ENCODE assay signal across 21 cellular contexts in the genomic region with DNA sequence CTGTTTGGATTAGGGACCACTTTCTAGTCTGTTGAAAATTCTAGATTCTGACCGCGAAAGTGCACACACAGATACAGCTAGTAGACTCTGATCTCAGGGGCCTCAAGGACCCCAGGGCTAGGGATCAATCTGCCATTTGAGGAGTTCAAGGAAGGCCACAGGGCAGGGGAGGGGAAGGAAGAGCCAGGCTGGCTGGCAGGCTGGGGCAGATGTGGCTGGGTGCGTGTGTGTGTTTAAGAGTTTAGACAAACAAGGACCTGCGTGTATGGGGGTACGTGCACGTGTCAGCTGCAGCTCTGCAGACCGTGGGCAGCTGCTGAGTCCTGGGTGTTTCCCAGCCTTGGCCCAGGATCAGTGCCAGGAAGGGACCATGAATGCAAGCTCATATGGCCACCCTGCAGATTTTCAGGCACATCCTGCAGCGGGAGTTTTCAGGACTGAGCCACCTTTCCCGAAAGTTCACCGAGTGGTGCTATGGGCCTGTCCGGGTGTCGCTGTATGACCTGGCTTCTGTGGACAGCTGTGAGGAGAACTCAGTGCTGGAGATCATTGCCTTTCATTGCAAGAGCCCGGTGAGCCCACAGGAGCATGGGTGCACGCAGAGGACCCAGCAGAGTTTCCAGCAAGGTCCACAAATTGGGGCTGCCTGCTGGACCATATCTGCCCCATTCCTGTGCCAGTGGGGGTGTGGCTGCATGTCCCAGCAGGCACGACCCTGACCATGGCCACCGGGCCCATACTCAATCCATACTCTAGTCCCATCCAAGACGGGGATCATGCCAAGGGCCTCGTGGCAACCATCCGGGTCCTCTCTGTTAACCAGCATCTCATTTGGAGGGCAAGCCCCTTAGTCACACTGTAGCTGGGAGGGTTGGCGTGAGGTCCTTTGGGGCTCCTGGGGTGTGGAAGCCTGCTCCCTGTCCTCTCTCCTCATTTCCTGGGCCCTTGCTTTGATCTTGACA. TPM values are rescaled to one million over a fixed set of nuclear protein-coding genes. Genes with fewer than 3 reads are reported as not detected.
DNase-seq lines count a peak whose midpoint lies in the region; ATAC-seq and TF ChIP-seq lines count a peak whose summit lies in the region.
"Had no signal": no experiment of that assay in that cellular context is flagged by ENCODE, and none has a peak within 500 bp of the region (broad histone marks: within the 10 kb centered on the region; RNA-seq: fewer than 3 reads in every experiment).

No MANE protein-coding gene starts in this region.

- H3K9me3 ChIP-seq in hepatocyte (ENCODE audit: low read depth), result no peaks in the 10 kb centered on the region
- H3K9me3 ChIP-seq: adrenal gland had no signal

- H3K27me3 ChIP-seq in hepatocyte, result no peaks in the 10 kb centered on the region
- H3K27me3 ChIP-seq: adrenal gland had no signal

- no peak overlapping the region for H3K27ac ChIP-seq in hepatocyte
- H3K27ac ChIP-seq: 22Rv1, adrenal gland, PC-9 had no signal

- H3K36me3 ChIP-seq in hepatocyte (replicated peaks; ENCODE audit: insufficient read depth, low read depth), result no peaks in the 10 kb centered on the region

- H3K9me3 Mint-ChIP-seq in stimulated activated effector memory CD8-positive, alpha-beta T cell treated with anti-CD3 and anti-CD28 coated beads, Interleukin-12 subunit alpha, Interleukin-12 subunit beta, amount 100 ng/mL, for 72 hours, result no peaks in the 10 kb centered on the region
- H3K9me3 Mint-ChIP-seq: activated B cell treated with CpG ODN at 0.5 μM for 24 hours; activated T-helper 1 cell treated with anti-CD3 and anti-CD28 coated beads, Interleukin-12 subunit alpha, Interleukin-12 subunit beta, Interleukin-2, Interleukin-4 antibody, amounts not matched to agents 30 ng/mL and 10 ng/mL and 1 ng/mL, durations not matched to agents 14 hours and 24 hours and 36 hours; neural crest cell had no signal

- H3K27ac Mint-ChIP-seq in stimulated activated effector memory CD8-positive, alpha-beta T cell treated with anti-CD3 and anti-CD28 coated beads, Interleukin-12 subunit alpha, Interleukin-12 subunit beta, amount 100 ng/mL, for 72 hours, result peak overlapping the region; percentile 78
- H3K27ac Mint-ChIP-seq: activated B cell treated with CpG ODN at 0.5 μM for 24 hours; activated T-helper 1 cell treated with anti-CD3 and anti-CD28 coated beads, Interleukin-12 subunit alpha, Interleukin-12 subunit beta, Interleukin-2, Interleukin-4 antibody, amounts not matched to agents 30 ng/mL and 10 ng/mL and 1 ng/mL, durations not matched to agents 14 hours and 24 hours and 36 hours; B cell had no signal

- H3K4me1 Mint-ChIP-seq in stimulated activated effector memory CD8-positive, alpha-beta T cell treated with anti-CD3 and anti-CD28 coated beads, Interleukin-12 subunit alpha, Interleukin-12 subunit beta, amount 100 ng/mL, for 72 hours, result peaks cover 14% of the 10 kb centered on the region
- H3K4me1 Mint-ChIP-seq: activated B cell treated with CpG ODN at 0.5 μM for 24 hours, B cell had no signal

- H2AFZ ChIP-seq in hepatocyte, result no peak overlapping the region
- H2AFZ ChIP-seq: PC-9 had no signal

- TF ChIP-seq CTCF in hepatocyte (IDR thresholded peaks at IDR 0.05; ENCODE audit: poor library complexity), result no peak

- H3K4me3 ChIP-seq in hepatocyte, result no peak overlapping the region
- H3K4me3 ChIP-seq: adrenal gland, PC-9 had no signal

- ATAC-seq in left ventricle myocardium superior (no peak), left cardiac atrium (no peak), GM21825 (IDR thresholded peaks at IDR 0.05; ENCODE audit: unreplicated experiment) (no peak), GM21786 (IDR thresholded peaks at IDR 0.05; ENCODE audit: unreplicated experiment) (no peak)
- ATAC-seq in stimulated activated effector memory CD8-positive, alpha-beta T cell treated with anti-CD3 and anti-CD28 coated beads, Interleukin-12 subunit alpha, Interleukin-12 subunit beta, amount 100 ng/mL, for 72 hours, result no peak

- H3K4me3 Mint-ChIP-seq in stimulated activated effector memory CD8-positive, alpha-beta T cell treated with anti-CD3 and anti-CD28 coated beads, Interleukin-12 subunit alpha, Interleukin-12 subunit beta, amount 100 ng/mL, for 72 hours, result no peak overlapping the region
- H3K4me3 Mint-ChIP-seq: activated B cell treated with CpG ODN at 0.5 μM for 24 hours; activated T-helper 1 cell treated with anti-CD3 and anti-CD28 coated beads, Interleukin-12 subunit alpha, Interleukin-12 subunit beta, Interleukin-2, Interleukin-4 antibody, amounts not matched to agents 30 ng/mL and 10 ng/mL and 1 ng/mL, durations not matched to agents 14 hours and 24 hours and 36 hours; B cell; neural crest cell had no signal

- DNase-seq in DMS 273 (lab: John Stamatoyannopoulos, UW; ENCODE audit: unreplicated experiment) (peak; percentile 40), DMS 273 treated with DMSO at 0.1 percent for 48 hours (lab: John Stamatoyannopoulos, UW) (no peak), left ventricle myocardium superior (peak; percentile 11), left cardiac atrium (no peak), hepatocyte (ENCODE audit: low spot score) (peak; percentile 16)
- DNase-seq in stimulated activated effector memory CD8-positive, alpha-beta T cell treated with anti-CD3 and anti-CD28 coated beads, Interleukin-12 subunit alpha, Interleukin-12 subunit beta, amount 100 ng/mL, for 72 hours (ENCODE audit: low spot score in 2 of 2), result no peak
- DNase-seq: activated B cell treated with CpG ODN at 0.5 μM for 24 hours; adrenal gland; H7; MM.1S; NCI-H1930; NCI-H526; PC-9; stimulated activated CD4-positive, alpha-beta T cell treated with anti-CD3 and anti-CD28 coated beads, Interleukin-4, amount 100 ng/mL, for 24 hours; T-helper 9 cell had no signal

- H4K20me1 ChIP-seq in hepatocyte (ENCODE audit: insufficient read depth, poor library complexity, severe bottlenecking), result no peaks in the 10 kb centered on the region

- H3K9me2 ChIP-seq in hepatocyte (replicated peaks; ENCODE audit: insufficient read depth), result no peaks in the 10 kb centered on the region

- intact Hi-C loops in left ventricle myocardium superior (cut with micrococcal nuclease) (no loop called here), left cardiac atrium (cut with DNase I) (no loop called here)

- no peaks in the 10 kb centered on the region for H3K4me1 ChIP-seq in hepatocyte (ENCODE audit: insufficient read depth)
- H3K4me1 ChIP-seq: adrenal gland had no signal

- H3K4me2 ChIP-seq in hepatocyte, result no peak overlapping the region
- H3K4me2 ChIP-seq: PC-9 had no signal

- 77% methylated on average over 20 of the region's 20 CpGs for WGBS in hepatocyte (ENCODE audit: low lambda C conversion rate, missing lambda C conversion rate)

- peaks cover 99% of the 10 kb centered on the region for H3K36me3 Mint-ChIP-seq in stimulated activated effector memory CD8-positive, alpha-beta T cell treated with anti-CD3 and anti-CD28 coated beads, Interleukin-12 subunit alpha, Interleukin-12 subunit beta, amount 100 ng/mL, for 72 hours

- no peaks in the 10 kb centered on the region for H3K79me2 ChIP-seq in hepatocyte

RNA-seq across cellular contexts. Expression of a gene that starts 10.6 kb away (rescaled TPM):
- total RNA-seq in left ventricle myocardium superior (8.1 TPM), left cardiac atrium (10 to 100 TPM; 14.3 to 21.1 TPM), hepatocyte (1.8 and 7.7 TPM in 2 replicates)
- 10.1 and 15.2 TPM in 2 replicates for polyA plus RNA-seq in hepatocyte

RNA-seq across cellular contexts. Expression of a gene that starts 45.1 kb away (rescaled TPM):
- 1,672 TPM for total RNA-seq in left ventricle myocardium superior
- 1,000 to 10,000 TPM; 1,163 to 1,195 TPM for total RNA-seq in left cardiac atrium
- total RNA-seq in hepatocyte, result 1,250 and 1,335 TPM in 2 replicates
- polyA plus RNA-seq in hepatocyte, result 2,041 and 2,117 TPM in 2 replicates

Comparison
In these comparisons a context has a peak if more than half of its experiments do, and no peak if none do; other contexts are left out.
1. DNase-seq: peak in DMS 273 (single experiment), left ventricle myocardium superior (single experiment) and hepatocyte (single experiment); none in DMS 273 treated with DMSO at 0.1 percent for 48 hours (single experiment), left cardiac atrium (single experiment) and stimulated activated effector memory CD8-positive, alpha-beta T cell treated with anti-CD3 and anti-CD28 coated beads, Interleukin-12 subunit alpha, Interleukin-12 subunit beta, amount 100 ng/mL, for 72 hours (0 of 2).